In the genomic region with DNA sequence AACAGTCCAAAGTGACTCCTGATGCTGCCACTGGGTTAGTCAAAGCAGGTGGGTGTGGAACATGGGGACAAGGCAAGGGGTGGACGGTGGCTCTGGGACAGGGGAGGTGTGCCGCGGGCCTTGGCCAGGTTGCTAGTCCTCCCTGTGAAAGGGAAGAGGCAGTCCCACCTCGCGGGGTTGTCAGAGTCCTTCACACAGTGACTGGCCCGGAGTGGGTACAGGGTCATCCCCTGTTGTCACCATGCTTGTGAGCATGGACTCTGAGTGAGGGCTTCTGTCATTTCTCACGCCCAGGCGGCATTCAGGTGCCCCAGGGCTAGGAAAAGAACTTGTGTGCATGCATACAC, we compare ENCODE assay signal across 20 cellular contexts. TPM values are rescaled to one million over a fixed set of nuclear protein-coding genes. Genes with fewer than 3 reads are reported as not detected.
DNase-seq lines count a peak whose midpoint lies in the region; ATAC-seq and TF ChIP-seq lines count a peak whose summit lies in the region.
"Had no signal": no experiment of that assay in that cellular context is flagged by ENCODE, and none has a peak within 500 bp of the region (broad histone marks: within the 10 kb centered on the region; RNA-seq: fewer than 3 reads in every experiment).

No MANE protein-coding gene starts in this region.

- no peaks in the 10 kb centered on the region for H3K36me3 ChIP-seq in left ventricle myocardium inferior
- no peaks in the 10 kb centered on the region for H3K36me3 ChIP-seq in RWPE2 (ENCODE audit: low read depth)
- no peaks in the 10 kb centered on the region for H3K36me3 ChIP-seq in left lung
- H3K36me3 ChIP-seq in psoas muscle (ENCODE audit: insufficient read depth in 1 of 2, low read depth in 1 of 2), result no peaks in the 10 kb centered on the region
- no peaks in the 10 kb centered on the region for H3K36me3 ChIP-seq in SJCRH30

- H3K4me3 ChIP-seq in left ventricle myocardium inferior, result no peak overlapping the region
- H3K4me3 ChIP-seq in RWPE2 (ENCODE audit: severe bottlenecking), result no peak overlapping the region
- H3K4me3 ChIP-seq in left lung, result no peak overlapping the region
- no peak overlapping the region for H3K4me3 ChIP-seq in psoas muscle
- H3K4me3 ChIP-seq in SJCRH30, result no peak overlapping the region
- H3K4me3 ChIP-seq: GM12878, SJSA1 had no signal

- ATAC-seq in Right ventricle myocardium inferior (no peak), RWPE2 (ENCODE audit: low read depth) (no peak), left lung (no peak), psoas muscle (no peak), HG02678 (IDR thresholded peaks at IDR 0.05; ENCODE audit: unreplicated experiment) (no peak)
- ATAC-seq: GM12878 had no signal

- WGBS in psoas muscle, 3 donors, result 85 to 93% (median 85%) methylated on average over 8 of the region's 8 CpGs

- H3K4me1 ChIP-seq in left ventricle myocardium inferior, result peaks cover 11% of the 10 kb centered on the region
- no peaks in the 10 kb centered on the region for H3K4me1 ChIP-seq in RWPE2 (ENCODE audit: insufficient read depth, poor library complexity, severe bottlenecking)
- H3K4me1 ChIP-seq in left lung, result peaks cover 0 to 10% of the 10 kb centered on the region in 2 donors
- H3K4me1 ChIP-seq in psoas muscle, result peaks cover 5% of the 10 kb centered on the region
- no peaks in the 10 kb centered on the region for H3K4me1 ChIP-seq in SJCRH30

- TF ChIP-seq CTCF in left ventricle myocardium inferior (IDR thresholded peaks at IDR 0.05; ENCODE audit: borderline replicate concordance) (no peak), RWPE2 (IDR thresholded peaks at IDR 0.05; ENCODE audit: poor library complexity, severe bottlenecking) (no peak), left lung (IDR thresholded peaks at IDR 0.05) (no peak), psoas muscle (IDR thresholded peaks at IDR 0.05) (no peak)

- H3K9me3 ChIP-seq in left ventricle myocardium inferior (replicated peaks), result no peaks in the 10 kb centered on the region
- H3K9me3 ChIP-seq in RWPE2 (ENCODE audit: severe bottlenecking), result no peaks in the 10 kb centered on the region
- no peaks in the 10 kb centered on the region for H3K9me3 ChIP-seq in left lung
- no peaks in the 10 kb centered on the region for H3K9me3 ChIP-seq in psoas muscle
- no peaks in the 10 kb centered on the region for H3K9me3 ChIP-seq in SJCRH30 (replicated peaks)
- H3K9me3 ChIP-seq: SJSA1 had no signal

- intact Hi-C loops in left ventricle myocardium inferior (cut with micrococcal nuclease) (no loop called here), Right ventricle myocardium inferior (cut with DNase I) (no loop called here), left lung (cut with DNase I) (no loop called here), psoas muscle (cut with DNase I) (loop anchor here in 1 of 2 donors (5.0 kb wide), 1 partner anchor 37 kb away; no protein-coding TSS in a partner anchor)

- peak; percentile 4 for DNase-seq in left ventricle myocardium inferior
- no peak for DNase-seq in Right ventricle myocardium inferior (ENCODE audit: missing footprints)
- DNase-seq in RWPE2 (ENCODE audit: low spot score), result peak; percentile 51
- DNase-seq in left lung, result peak; percentile 20 to 63
- DNase-seq in psoas muscle, result peak; percentile 11 to 46
- DNase-seq in SJCRH30, result no peak
- no peak for DNase-seq in activated CD4-positive, CD25-positive, alpha-beta regulatory T cell treated with anti-CD3 and anti-CD28 coated beads, Interleukin-2, amount 50 U/mL, for 72 hours
- DNase-seq: CD4-positive, alpha-beta T cell; DND-41; KBM-7; NCI-H1092 treated with DMSO at 0.1 percent for 48 hours; NCI-H1436 treated with DMSO at 0.1 percent for 48 hours; NCI-H2029; NCI-H510A treated with DMSO at 0.1 percent for 48 hours; NCI-H774; NK-92 treated with Interleukin-12 subunit alpha and Interleukin-12 subunit beta, amount 100 ng/mL, for 24 hours had no signal

- peaks cover 53% of the 10 kb centered on the region for H3K27me3 ChIP-seq in left ventricle myocardium inferior (ENCODE audit: low read depth)
- peaks cover 20% of the 10 kb centered on the region for H3K27me3 ChIP-seq in RWPE2 (ENCODE audit: insufficient read depth, poor library complexity, severe bottlenecking)
- H3K27me3 ChIP-seq in left lung, result peaks cover 12 to 69% of the 10 kb centered on the region in 2 donors
- no peaks in the 10 kb centered on the region for H3K27me3 ChIP-seq in psoas muscle (ENCODE audit: insufficient read depth in 3 of 3, low read length in 2 of 3)
- no peaks in the 10 kb centered on the region for H3K27me3 ChIP-seq in SJCRH30
- H3K27me3 ChIP-seq: SJSA1 had no signal

- H3K27ac ChIP-seq in left ventricle myocardium inferior (replicated peaks) (no peak overlapping the region), RWPE2 (ENCODE audit: poor library complexity, severe bottlenecking) (no peak overlapping the region), left lung (no peak overlapping the region), psoas muscle (no peak overlapping the region), SJCRH30 (no peak overlapping the region)
- H3K27ac ChIP-seq: RWPE1, SJSA1 had no signal

RNA-seq across cellular contexts. Expression of gene ZNF469, which starts 3.1 kb away (rescaled TPM):
- total RNA-seq in left ventricle myocardium inferior, result 0.74 TPM
- 0.92 TPM for total RNA-seq in Right ventricle myocardium inferior
- total RNA-seq in left lung, result 1 to 10 TPM; 2.1 to 5.5 TPM
- 1 to 10 TPM in 1 of 4 donors, under 1 TPM in 3; 0.25 to 1.7 (median 0.47) TPM for total RNA-seq in psoas muscle
- polyA plus RNA-seq in psoas muscle, result under 1 TPM; 0.08 to 0.30 (median 0.23) TPM
- total RNA-seq in SJCRH30 (2014; rRNA removed; shearing (Covaris generic)), result not detected in 2 replicates

Comparison
In these comparisons a context has a peak if more than half of its experiments do, and no peak if none do; other contexts are left out.
1. DNase-seq: peak in left ventricle myocardium inferior (single experiment), RWPE2 (single experiment), left lung (2 of 2) and psoas muscle (2 of 2); none in Right ventricle myocardium inferior (single experiment), SJCRH30 (0 of 2) and activated CD4-positive, CD25-positive, alpha-beta regulatory T cell treated with anti-CD3 and anti-CD28 coated beads, Interleukin-2, amount 50 U/mL, for 72 hours (single experiment).